In genomic region chr1:157505481-157506272, GRCh38 we compare ENCODE assay signal across 8 cellular contexts. TPM values are rescaled to one million over a fixed set of nuclear protein-coding genes. Genes with fewer than 3 reads are reported as not detected.
DNase-seq lines count a peak whose midpoint lies in the region; ATAC-seq, FAIRE-seq and TF ChIP-seq lines count a peak whose summit lies in the region.

No MANE protein-coding gene starts in this region.

- in situ Hi-C loops in G401 (cut with HindIII; ENCODE audit: low sequenced_read_pairs): no loop called here

- no peak for FAIRE-seq in H54 (lab: Jason Lieb, UNC)

- peak; percentile 97 for TF ChIP-seq CTCF in LNCaP clone FGC (IDR thresholded peaks at IDR 0.05; ENCODE audit: control insufficient read depth, extremely low read depth, insufficient read depth)
- peak; percentile 34 to 64 (median 44) for TF ChIP-seq CTCF in esophagus muscularis mucosa (IDR thresholded peaks at IDR 0.05)

- H3K27me3 ChIP-seq in esophagus muscularis mucosa: peaks cover 0 to 4% (median 0%) of the 10 kb centered on the region in 4 donors
- H3K27me3 ChIP-seq in naive thymus-derived CD4-positive, alpha-beta T cell (ENCODE audit: control insufficient read depth in 2 of 2, insufficient read depth in 2 of 2, low read length in 2 of 2): no peaks in the 10 kb centered on the region
- H3K27me3 ChIP-seq in CD4-positive, alpha-beta memory T cell (ENCODE audit: insufficient read depth, low read length): no peaks in the 10 kb centered on the region

- no peak for TF ChIP-seq EP300 in esophagus muscularis mucosa (IDR thresholded peaks at IDR 0.05)

- no peaks in the 10 kb centered on the region for H3K9me3 Mint-ChIP-seq in naive thymus-derived CD4-positive, alpha-beta T cell
- peaks cover 0 to 3% (median 0%) of the 10 kb centered on the region in 8 donors for H3K9me3 Mint-ChIP-seq in CD4-positive, alpha-beta memory T cell

- H3K27ac Mint-ChIP-seq in naive thymus-derived CD4-positive, alpha-beta T cell: no peak overlapping the region
- H3K27ac Mint-ChIP-seq in CD4-positive, alpha-beta memory T cell: no peak overlapping the region

- H3K27ac ChIP-seq in esophagus muscularis mucosa (replicated peaks in 1 of 4): no peak overlapping the region
- no peak overlapping the region for H3K27ac ChIP-seq in naive thymus-derived CD4-positive, alpha-beta T cell (ENCODE audit: low read depth, low read length)
- H3K27ac ChIP-seq in CD4-positive, alpha-beta memory T cell (ENCODE audit: low read depth, low read length): no peak overlapping the region

- POLR2A ChIA-PET in naive thymus-derived CD4-positive, alpha-beta T cell (lab: Charles Lee): no interaction called here
- POLR2A ChIA-PET in CD4-positive, alpha-beta memory T cell (lab: Charles Lee; ENCODE audit: partially characterized antibody): no interaction called here

- CTCF ChIA-PET in naive thymus-derived CD4-positive, alpha-beta T cell (lab: Charles Lee): interaction anchor here (0.9 to 1.2 kb wide), 2 partner anchors 10 to 11 kb away, joined by 3 read pairs; no protein-coding TSS in a partner anchor
- CTCF ChIA-PET in CD4-positive, alpha-beta memory T cell (lab: Charles Lee; ENCODE audit: partially characterized antibody): interaction anchor here (0.8 to 2.2 kb wide), 3 partner anchors 10 to 17 kb away, joined by 4 to 12 read pairs (median 5); no protein-coding TSS in a partner anchor

- no peak overlapping the region for H3K4me3 Mint-ChIP-seq in naive thymus-derived CD4-positive, alpha-beta T cell
- H3K4me3 Mint-ChIP-seq in CD4-positive, alpha-beta memory T cell: no peak overlapping the region

- no peak for TF ChIP-seq POLR2A in H54 (IDR thresholded peaks at IDR 0.05; ENCODE audit: low read depth, low read length)
- no peak for TF ChIP-seq POLR2A in esophagus muscularis mucosa (IDR thresholded peaks at IDR 0.05; ENCODE audit: low read depth)

- H3K9me3 ChIP-seq in esophagus muscularis mucosa: no peaks in the 10 kb centered on the region
- H3K9me3 ChIP-seq in naive thymus-derived CD4-positive, alpha-beta T cell (ENCODE audit: control insufficient read depth in 2 of 3, low read length in 3 of 3): no peaks in the 10 kb centered on the region
- H3K9me3 ChIP-seq in CD4-positive, alpha-beta memory T cell (ENCODE audit: control insufficient read depth in 1 of 2, low read length in 2 of 2): no peaks in the 10 kb centered on the region

- peaks cover 0 to 5% (median 3%) of the 10 kb centered on the region in 4 donors for H3K4me1 ChIP-seq in esophagus muscularis mucosa
- no peaks in the 10 kb centered on the region for H3K4me1 ChIP-seq in naive thymus-derived CD4-positive, alpha-beta T cell (ENCODE audit: control insufficient read depth in 2 of 2, insufficient read depth in 2 of 2, low read length in 2 of 2)
- no peaks in the 10 kb centered on the region for H3K4me1 ChIP-seq in CD4-positive, alpha-beta memory T cell (ENCODE audit: insufficient read depth, low read length)

- H3K4me3 ChIP-seq in LNCaP clone FGC (ENCODE audit: low read depth, low read length) (no peak overlapping the region), esophagus muscularis mucosa (no peak overlapping the region)
- no peak overlapping the region for H3K4me3 ChIP-seq in naive thymus-derived CD4-positive, alpha-beta T cell (ENCODE audit: low read length)
- H3K4me3 ChIP-seq in CD4-positive, alpha-beta memory T cell (ENCODE audit: low read length in 2 of 2): no peak overlapping the region

- no peaks in the 10 kb centered on the region for H3K36me3 Mint-ChIP-seq in naive thymus-derived CD4-positive, alpha-beta T cell
- no peaks in the 10 kb centered on the region for H3K36me3 Mint-ChIP-seq in CD4-positive, alpha-beta memory T cell

- peak; percentile 59 for DNase-seq in 8988T
- peak; percentile 28 for DNase-seq in G401 (ENCODE audit: low spot score)
- DNase-seq in H54 (ENCODE audit: insufficient read length, low spot score): peak; percentile 14
- no peak for DNase-seq in LNCaP clone FGC (ENCODE audit: low read depth)
- DNase-seq in SW480 (ENCODE audit: low spot score): peak; percentile 51
- no peak for DNase-seq in esophagus muscularis mucosa (ENCODE audit: extremely low spot score)
- peak in 2 of 9 donors; percentile 4 to 28 for DNase-seq in naive thymus-derived CD4-positive, alpha-beta T cell
- DNase-seq in CD4-positive, alpha-beta memory T cell: no peak

- ATAC-seq in naive thymus-derived CD4-positive, alpha-beta T cell: peak; percentile 64

- intact Hi-C loops in esophagus muscularis mucosa (cut with DNase I): no loop called here
- intact Hi-C loops in naive thymus-derived CD4-positive, alpha-beta T cell (cut with micrococcal nuclease): no loop called here
- intact Hi-C loops in CD4-positive, alpha-beta memory T cell (cut with micrococcal nuclease): no loop called here

- 38% methylated on average over 13 of the region's 13 CpGs for WGBS in esophagus muscularis mucosa

- H3K36me3 ChIP-seq in esophagus muscularis mucosa: no peaks in the 10 kb centered on the region
- no peaks in the 10 kb centered on the region for H3K36me3 ChIP-seq in naive thymus-derived CD4-positive, alpha-beta T cell (ENCODE audit: control insufficient read depth in 2 of 3, insufficient read depth in 3 of 3, low read length in 3 of 3)
- H3K36me3 ChIP-seq in CD4-positive, alpha-beta memory T cell (ENCODE audit: insufficient read depth, low read length): no peaks in the 10 kb centered on the region

- H3K4me1 Mint-ChIP-seq in naive thymus-derived CD4-positive, alpha-beta T cell: peaks cover 0 to 2% (median 0%) of the 10 kb centered on the region in 7 donors
- no peaks in the 10 kb centered on the region for H3K4me1 Mint-ChIP-seq in CD4-positive, alpha-beta memory T cell

- peaks cover 17 to 25% (median 18%) of the 10 kb centered on the region in 5 donors for H3K27me3 Mint-ChIP-seq in naive thymus-derived CD4-positive, alpha-beta T cell
- H3K27me3 Mint-ChIP-seq in CD4-positive, alpha-beta memory T cell: peaks cover 7 to 15% of the 10 kb centered on the region in 2 donors

RNA-seq across cellular contexts. Expression of gene FCRL5, which starts 46.6 kb away (rescaled TPM):
- not detected in 2 replicates for total RNA-seq in G401 (2014; rRNA removed; shearing (Covaris generic))
- under 1 TPM in 1 of 4 donors, not detected in 3; 0.50 TPM for total RNA-seq in esophagus muscularis mucosa
- 1 to 10 TPM in 2 of 5 experiments, under 1 TPM in 2, not detected in 1; 0.11 to 3.8 (median 0.80) TPM for total RNA-seq in naive thymus-derived CD4-positive, alpha-beta T cell
- not detected for polyA plus RNA-seq in naive thymus-derived CD4-positive, alpha-beta T cell
- not detected for total RNA-seq in CD4-positive, alpha-beta memory T cell
- polyA plus RNA-seq in CD4-positive, alpha-beta memory T cell: under 1 TPM in 1 of 2 donors, not detected in 1; 0.28 TPM

Comparison
In these comparisons a context has a peak if more than half of its experiments do, and no peak if none do; other contexts are left out.
1. DNase-seq: peak in 8988T (single experiment), G401 (single experiment), H54 (single experiment) and SW480 (single experiment); none in LNCaP clone FGC (single experiment), esophagus muscularis mucosa (single experiment) and CD4-positive, alpha-beta memory T cell (0 of 5).